In the genomic region with DNA sequence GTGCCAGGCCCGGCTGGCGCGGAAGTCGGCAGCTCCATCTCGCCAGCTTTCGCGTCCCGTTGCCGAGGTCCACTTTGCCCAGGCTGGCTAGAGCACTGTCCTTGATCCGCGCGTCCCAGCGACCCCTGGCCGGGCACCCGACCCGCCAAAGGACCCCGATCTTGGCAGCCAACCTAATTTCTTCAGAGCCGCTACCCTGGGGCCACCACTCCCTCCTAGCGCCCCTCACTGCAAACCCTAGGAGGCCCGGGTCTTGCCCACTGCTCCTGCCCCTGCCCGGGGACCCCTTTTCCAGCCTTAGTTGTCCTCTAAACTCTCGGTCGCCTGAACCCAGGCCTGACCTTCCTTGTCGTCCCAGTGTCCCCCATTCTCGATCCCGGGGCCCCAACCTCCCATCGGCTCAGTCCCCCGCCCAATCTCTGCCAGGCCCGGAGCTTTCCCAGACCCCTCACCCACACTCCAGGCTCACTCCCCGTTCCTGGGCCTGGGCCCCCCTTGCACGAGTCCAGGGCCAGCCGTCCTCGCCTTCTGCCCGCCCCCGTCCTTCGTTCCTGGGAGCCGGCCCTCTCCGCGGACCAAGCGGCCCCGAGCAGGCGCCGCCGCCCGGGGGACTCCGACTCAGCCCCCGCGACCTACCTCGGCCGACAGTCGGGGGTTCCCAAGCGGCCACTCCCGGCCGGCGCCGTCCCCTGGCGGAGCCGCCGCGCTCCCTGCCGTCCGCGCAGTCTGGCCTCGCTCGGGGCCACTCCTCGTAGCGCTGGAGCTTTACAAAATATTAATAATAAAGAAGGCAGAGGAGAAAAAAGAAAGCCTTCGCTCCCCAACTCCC, we compare ENCODE assay signal across 8 cellular contexts. TPM values are rescaled to one million over a fixed set of nuclear protein-coding genes. Genes with fewer than 3 reads are reported as not detected.
DNase-seq lines count a peak whose midpoint lies in the region; ATAC-seq and TF ChIP-seq lines count a peak whose summit lies in the region.

No MANE protein-coding gene starts in this region.

- POLR2A ChIA-PET in CD8-positive, alpha-beta T cell (lab: Charles Lee): no interaction called here

- H3K4me1 Mint-ChIP-seq in CD8-positive, alpha-beta T cell (ENCODE audit: low read depth): peaks cover 29% of the 10 kb centered on the region
- H3K4me1 Mint-ChIP-seq in osteocyte (ENCODE audit: unreplicated experiment): peaks cover 14% of the 10 kb centered on the region

- peaks cover 32% of the 10 kb centered on the region for H3K27me3 ChIP-seq in CD8-positive, alpha-beta T cell (ENCODE audit: insufficient read depth, low read length)
- peaks cover 96% of the 10 kb centered on the region for H3K27me3 ChIP-seq in HUES6 (ENCODE audit: control insufficient read depth, insufficient read depth, low read length)
- H3K27me3 ChIP-seq in effector memory CD4-positive, alpha-beta T cell (replicated peaks; ENCODE audit: control insufficient read depth, insufficient read depth, low read length, poor library complexity, severe bottlenecking): peaks cover 69% of the 10 kb centered on the region

- H3K36me3 Mint-ChIP-seq in CD8-positive, alpha-beta T cell: no peaks in the 10 kb centered on the region
- H3K36me3 Mint-ChIP-seq in osteocyte (ENCODE audit: unreplicated experiment): no peaks in the 10 kb centered on the region

- H3K4me1 ChIP-seq in CD8-positive, alpha-beta T cell (ENCODE audit: insufficient read depth, low read length): peaks cover 26% of the 10 kb centered on the region
- peaks cover 54% of the 10 kb centered on the region for H3K4me1 ChIP-seq in HUES6 (ENCODE audit: control insufficient read depth, insufficient read depth, low read length)
- peaks cover 36% of the 10 kb centered on the region for H3K4me1 ChIP-seq in effector memory CD4-positive, alpha-beta T cell (ENCODE audit: control insufficient read depth, insufficient read depth, low read length, poor library complexity, severe bottlenecking)

- no peak for ATAC-seq in CD8-positive, alpha-beta T cell
- ATAC-seq in GM21526 (IDR thresholded peaks at IDR 0.05; ENCODE audit: low FRiP score, unreplicated experiment): no peak

- H3K9me3 Mint-ChIP-seq in CD8-positive, alpha-beta T cell: no peaks in the 10 kb centered on the region
- H3K9me3 Mint-ChIP-seq in osteocyte (ENCODE audit: unreplicated experiment): no peaks in the 10 kb centered on the region

- peak overlapping the region; percentile 77 for H3K4me3 Mint-ChIP-seq in CD8-positive, alpha-beta T cell
- H3K4me3 Mint-ChIP-seq in osteocyte (ENCODE audit: unreplicated experiment): peak overlapping the region; percentile 55

- CTCF ChIA-PET in CD8-positive, alpha-beta T cell (lab: Charles Lee): interaction anchor here (1.5 kb wide), 2 partner anchors 9 to 169 kb away, joined by 6 to 7 read pairs; no protein-coding TSS in a partner anchor

- H3K27ac ChIP-seq in CD8-positive, alpha-beta T cell (ENCODE audit: low read depth, low read length): no peak overlapping the region
- no peak overlapping the region for H3K27ac ChIP-seq in HUES6 (ENCODE audit: low read depth, low read length)
- no peak overlapping the region for H3K27ac ChIP-seq in effector memory CD4-positive, alpha-beta T cell (ENCODE audit: insufficient read depth, low read length, poor library complexity, severe bottlenecking)

- TF ChIP-seq CTCF in CD8-positive, alpha-beta T cell (IDR thresholded peaks at IDR 0.05): no peak
- no peak for TF ChIP-seq CTCF in osteocyte (IDR thresholded peaks at IDR 0.05)

- no peak overlapping the region for H3K27ac Mint-ChIP-seq in CD8-positive, alpha-beta T cell
- H3K27ac Mint-ChIP-seq in osteocyte (ENCODE audit: unreplicated experiment): no peak overlapping the region

- H3K36me3 ChIP-seq in CD8-positive, alpha-beta T cell (ENCODE audit: insufficient read depth, low read length): no peaks in the 10 kb centered on the region
- H3K36me3 ChIP-seq in HUES6 (ENCODE audit: control insufficient read depth, insufficient read depth, low read length): no peaks in the 10 kb centered on the region
- H3K36me3 ChIP-seq in effector memory CD4-positive, alpha-beta T cell (ENCODE audit: control insufficient read depth, insufficient read depth, low read length): no peaks in the 10 kb centered on the region

- intact Hi-C loops in CD8-positive, alpha-beta T cell (cut with DNase I, micrococcal nuclease): no loop called here

- no peaks in the 10 kb centered on the region for H3K9me3 ChIP-seq in CD8-positive, alpha-beta T cell (ENCODE audit: low read length)
- H3K9me3 ChIP-seq in HUES6 (ENCODE audit: control insufficient read depth, insufficient read depth, low read depth, low read length): no peaks in the 10 kb centered on the region
- no peaks in the 10 kb centered on the region for H3K9me3 ChIP-seq in effector memory CD4-positive, alpha-beta T cell (ENCODE audit: control insufficient read depth, low read length)

- H3K27me3 Mint-ChIP-seq in CD8-positive, alpha-beta T cell (ENCODE audit: low read depth): peaks cover 63% of the 10 kb centered on the region
- peaks cover 49% of the 10 kb centered on the region for H3K27me3 Mint-ChIP-seq in osteocyte (ENCODE audit: unreplicated experiment)

- no peak overlapping the region for H3K9ac ChIP-seq in HUES6 (ENCODE audit: low read length)

- DNase-seq in CD8-positive, alpha-beta T cell: no peak
- DNase-seq in effector memory CD4-positive, alpha-beta T cell: no peak
- no peak for DNase-seq in osteocyte (ENCODE audit: extremely low spot score, unreplicated experiment)
- DNase-seq in anterior cingulate cortex (lab: John Stamatoyannopoulos, UW): no peak
- no peak for DNase-seq in kidney tubule cell (ENCODE audit: low spot score)
- DNase-seq in stimulated activated naive CD4-positive, alpha-beta T cell treated with Interleukin-2 at 50 U/mL for 16 hours (lab: John Stamatoyannopoulos, UW): no peak

- peak overlapping the region; percentile 37 for H3K4me3 ChIP-seq in CD8-positive, alpha-beta T cell (ENCODE audit: low read depth, low read length)
- peak overlapping the region; percentile 52 for H3K4me3 ChIP-seq in HUES6 (ENCODE audit: low read depth, low read length)
- H3K4me3 ChIP-seq in effector memory CD4-positive, alpha-beta T cell (ENCODE audit: insufficient read depth, low read depth, low read length, poor library complexity, severe bottlenecking): peak overlapping the region; percentile 46

RNA-seq across cellular contexts. Expression of a gene that starts 0.7 kb away (rescaled TPM):
- not detected for total RNA-seq in CD8-positive, alpha-beta T cell
- 0.18 and 0.27 TPM in 2 replicates for total RNA-seq in osteocyte
